In genomic region chr14:75648066-75648838, GRCh38 we compare ENCODE assay signal across 11 cellular contexts. TPM values are rescaled to one million over a fixed set of nuclear protein-coding genes. Genes with fewer than 3 reads are reported as not detected.
DNase-seq lines count a peak whose midpoint lies in the region; ATAC-seq, FAIRE-seq and TF ChIP-seq lines count a peak whose summit lies in the region.
"Had no signal": no experiment of that assay in that cellular context is flagged by ENCODE, and none has a peak within 500 bp of the region (broad histone marks: within the 10 kb centered on the region; RNA-seq: fewer than 3 reads in every experiment).

No MANE protein-coding gene starts in this region.

- FAIRE-seq in HepG2 (lab: Jason Lieb, UNC), result peak; percentile 99

- CTCF ChIA-PET in HepG2 (lab: Yijun Ruan, JAX; ENCODE audit: low intra/inter-chr PET ratio, low total read pairs), result no interaction called here

- TF ChIP-seq RAD21 in HepG2 (CRISPR knock-in tag; IDR thresholded peaks at IDR 0.05), result peak; percentile 40

- H3K79me2 ChIP-seq in HepG2 (ENCODE audit: insufficient read depth, low read length), result no peaks in the 10 kb centered on the region

- 16% methylated on average over 7 of the region's 9 CpGs for WGBS in HepG2 (ENCODE audit: low lambda C conversion rate)
- WGBS in aorta, 2 donors, result 26 to 33% methylated on average over 9 of the region's 9 CpGs
- WGBS in suprapubic skin, result 75% methylated on average over 6 of the region's 9 CpGs

- H3K4me1 ChIP-seq in HepG2 (ENCODE audit: insufficient read depth, low read length), result peaks cover 99% of the 10 kb centered on the region
- H3K4me1 ChIP-seq in aorta (ENCODE audit: control insufficient read depth in 1 of 2, insufficient read depth in 2 of 2, low read length in 2 of 2), result no peaks in the 10 kb centered on the region
- no peaks in the 10 kb centered on the region for H3K4me1 ChIP-seq in suprapubic skin

- TF ChIP-seq EP300 in HepG2 (IDR thresholded peaks at IDR 0.05; ENCODE audit: low read depth in 2 of 2, low read length in 2 of 2) (peak; percentile 93 to 97; a peak in 3 of 4 replicates), HepG2 (CRISPR knock-in tag; IDR thresholded peaks at IDR 0.05; ENCODE audit: borderline replicate concordance) (peak; percentile 98), suprapubic skin (IDR thresholded peaks at IDR 0.05) (no peak)

- no TSS peak for BruUV-seq in HepG2 (replicated peaks; lab: Mats Ljungman, UMichigan)

- TF ChIP-seq CTCF in HepG2 (CRISPR knock-in tag; IDR thresholded peaks at IDR 0.05) (peak; percentile 33), suprapubic skin (IDR thresholded peaks at IDR 0.05) (no peak)

- no peak overlapping the region; a peak in 1 of 6 replicates for H3K4me3 ChIP-seq in HepG2 (replicated peaks in 1 of 3; ENCODE audit: insufficient read depth in 1 of 3, low read depth in 2 of 3, low read length in 3 of 3)
- no peak overlapping the region for H3K4me3 ChIP-seq in aorta (ENCODE audit: low read length in 2 of 2)
- no peak overlapping the region for H3K4me3 ChIP-seq in suprapubic skin
- H3K4me3 ChIP-seq: BLaER1 treated with 17β-estradiol and CSF1 and Interleukin-3, amounts not matched to agents 10 nM and 100 nM had no signal

- H3K9ac ChIP-seq in HepG2 (ENCODE audit: insufficient read depth, low read depth, low read length), result peak overlapping the region; percentile 70
- H3K9ac ChIP-seq: BLaER1 treated with 17β-estradiol and CSF1 and Interleukin-3, amounts not matched to agents 10 nM and 100 nM had no signal

- no peaks in the 10 kb centered on the region for H4K20me1 ChIP-seq in HepG2 (ENCODE audit: insufficient read depth, low read length)
- H4K20me1 ChIP-seq: BLaER1 treated with 17β-estradiol and CSF1 and Interleukin-3, amounts not matched to agents 10 nM and 100 nM had no signal

- H3K27me3 Mint-ChIP-seq in activated naive CD8-positive, alpha-beta T cell treated with anti-CD3 and anti-CD28 coated beads, Interleukin-2, amount 10 ng/mL, durations not matched to agents 7 days and 5 days, result no peaks in the 10 kb centered on the region
- H3K27me3 Mint-ChIP-seq in activated naive CD8-positive, alpha-beta T cell treated with anti-CD3 and anti-CD28 coated beads for 36 hours, result no peaks in the 10 kb centered on the region
- no peaks in the 10 kb centered on the region for H3K27me3 Mint-ChIP-seq in activated T-cell treated with anti-CD3 and anti-CD28 coated beads, Interleukin-2, amount 50 U/mL, for 72 hours (ENCODE audit: low read depth)

- H3K9me3 Mint-ChIP-seq in activated naive CD8-positive, alpha-beta T cell treated with anti-CD3 and anti-CD28 coated beads, Interleukin-2, amount 10 ng/mL, durations not matched to agents 7 days and 5 days, result no peaks in the 10 kb centered on the region
- H3K9me3 Mint-ChIP-seq in activated naive CD8-positive, alpha-beta T cell treated with anti-CD3 and anti-CD28 coated beads for 36 hours, result no peaks in the 10 kb centered on the region
- H3K9me3 Mint-ChIP-seq in activated T-cell treated with anti-CD3 and anti-CD28 coated beads, Interleukin-2, amount 50 U/mL, for 72 hours, result no peaks in the 10 kb centered on the region

- POLR2A ChIA-PET in activated naive CD8-positive, alpha-beta T cell treated with anti-CD3 and anti-CD28 coated beads, Interleukin-2, amount 10 ng/mL, durations not matched to agents 7 days and 5 days (lab: Charles Lee), result no interaction called here
- POLR2A ChIA-PET in HepG2 (lab: Yijun Ruan, JAX), result interaction anchor here (0.6 to 7.5 kb wide), 4 partner anchors 13 to 675 kb away, joined by 3 to 127 read pairs (median 31); partner anchors contain the start of genes ERG28, FLVCR2 and TTLL5

- in situ Hi-C loops in HepG2 (cut with HindIII; ENCODE audit: extremely low pct_ligation_motif_present, low pct_unique_long_range_greater_than_20kb), result no loop called here

- H3K27me3 ChIP-seq in HepG2 (ENCODE audit: control insufficient read depth in 1 of 2, insufficient read depth in 2 of 2, low read length in 2 of 2), result no peaks in the 10 kb centered on the region
- H3K27me3 ChIP-seq in aorta (ENCODE audit: control insufficient read depth in 1 of 2, insufficient read depth in 2 of 2, low read length in 1 of 2), result no peaks in the 10 kb centered on the region
- no peaks in the 10 kb centered on the region for H3K27me3 ChIP-seq in suprapubic skin
- H3K27me3 ChIP-seq: BLaER1 treated with 17β-estradiol and CSF1 and Interleukin-3, amounts not matched to agents 10 nM and 100 nM had no signal

- H3K27ac ChIP-seq in HepG2 (ENCODE audit: extremely low read length, insufficient read depth, low read length) (peak overlapping the region; percentile 97), aorta (ENCODE audit: low read depth in 1 of 2, low read length in 2 of 2) (no peak overlapping the region), suprapubic skin (no peak overlapping the region)
- H3K27ac ChIP-seq: BLaER1 treated with 17β-estradiol and CSF1 and Interleukin-3, amounts not matched to agents 10 nM and 100 nM had no signal

- no peak overlapping the region for H2AFZ ChIP-seq in HepG2 (ENCODE audit: low read length)

- no peak for ATAC-seq in activated naive CD8-positive, alpha-beta T cell treated with anti-CD3 and anti-CD28 coated beads, Interleukin-2, amount 10 ng/mL, durations not matched to agents 7 days and 5 days (ENCODE audit: low read depth)
- peak; percentile 92 for ATAC-seq in HepG2
- peak; percentile 40 for ATAC-seq in aorta (ENCODE audit: low FRiP score)
- no peak for ATAC-seq in activated T-cell treated with anti-CD3 and anti-CD28 coated beads, Interleukin-2, amount 50 U/mL, for 72 hours (replicated peaks in 1 of 2)

- H3K4me2 ChIP-seq in HepG2 (ENCODE audit: low read depth, low read length), result peak overlapping the region; percentile 67
- H3K4me2 ChIP-seq: BLaER1 treated with 17β-estradiol and CSF1 and Interleukin-3, amounts not matched to agents 10 nM and 100 nM had no signal

- H3K4me3 Mint-ChIP-seq in activated naive CD8-positive, alpha-beta T cell treated with anti-CD3 and anti-CD28 coated beads, Interleukin-2, amount 10 ng/mL, durations not matched to agents 7 days and 5 days, result no peak overlapping the region
- H3K4me3 Mint-ChIP-seq in activated naive CD8-positive, alpha-beta T cell treated with anti-CD3 and anti-CD28 coated beads for 36 hours, result no peak overlapping the region
- no peak overlapping the region for H3K4me3 Mint-ChIP-seq in activated T-cell treated with anti-CD3 and anti-CD28 coated beads, Interleukin-2, amount 50 U/mL, for 72 hours

- peak overlapping the region; percentile 9 for H3K27ac Mint-ChIP-seq in activated naive CD8-positive, alpha-beta T cell treated with anti-CD3 and anti-CD28 coated beads, Interleukin-2, amount 10 ng/mL, durations not matched to agents 7 days and 5 days
- H3K27ac Mint-ChIP-seq in activated naive CD8-positive, alpha-beta T cell treated with anti-CD3 and anti-CD28 coated beads for 36 hours, result no peak overlapping the region
- no peak overlapping the region for H3K27ac Mint-ChIP-seq in activated T-cell treated with anti-CD3 and anti-CD28 coated beads, Interleukin-2, amount 50 U/mL, for 72 hours

- no peak for DNase-seq in activated naive CD8-positive, alpha-beta T cell treated with anti-CD3 and anti-CD28 coated beads, Interleukin-2, amount 10 ng/mL, durations not matched to agents 7 days and 5 days
- DNase-seq in activated naive CD8-positive, alpha-beta T cell treated with anti-CD3 and anti-CD28 coated beads for 36 hours, result no peak
- DNase-seq in brain pericyte (ENCODE audit: low read depth, low spot score) (peak; percentile 93), HepG2 (ENCODE audit: low spot score) (peak; percentile 98), aorta (no peak), suprapubic skin (ENCODE audit: low spot score in 2 of 2) (no peak)
- DNase-seq in activated T-cell treated with anti-CD3 and anti-CD28 coated beads, Interleukin-2, amount 50 U/mL, for 72 hours, result no peak
- DNase-seq in activated CD4-positive, CD25-positive, alpha-beta regulatory T cell (lab: John Stamatoyannopoulos, UW), result no peak
- DNase-seq: activated effector memory CD4-positive, alpha-beta T cell treated with Interleukin-2 at 50 U/mL for 16 hours; NCI-H2081 treated with DMSO at 0.1 percent for 48 hours had no signal

- intact Hi-C loops in HepG2 (cut with micrococcal nuclease; ENCODE audit: unreplicated experiment), result loop anchor here (2.0 kb wide), 2 partner anchors 21 to 129 kb away; no protein-coding TSS in a partner anchor
- intact Hi-C loops in aorta (cut with DNase I), result no loop called here

- no peaks in the 10 kb centered on the region for H3K9me3 ChIP-seq in HepG2 (ENCODE audit: low read length)
- H3K9me3 ChIP-seq in aorta (ENCODE audit: control insufficient read depth, low read length), result no peaks in the 10 kb centered on the region
- H3K9me3 ChIP-seq in suprapubic skin, result no peaks in the 10 kb centered on the region
- H3K9me3 ChIP-seq: BLaER1 treated with 17β-estradiol and CSF1 and Interleukin-3, amounts not matched to agents 10 nM and 100 nM had no signal

- no peaks in the 10 kb centered on the region for H3K4me1 Mint-ChIP-seq in activated naive CD8-positive, alpha-beta T cell treated with anti-CD3 and anti-CD28 coated beads, Interleukin-2, amount 10 ng/mL, durations not matched to agents 7 days and 5 days
- no peaks in the 10 kb centered on the region for H3K4me1 Mint-ChIP-seq in activated naive CD8-positive, alpha-beta T cell treated with anti-CD3 and anti-CD28 coated beads for 36 hours
- peaks cover 2% of the 10 kb centered on the region for H3K4me1 Mint-ChIP-seq in activated T-cell treated with anti-CD3 and anti-CD28 coated beads, Interleukin-2, amount 50 U/mL, for 72 hours (ENCODE audit: low read depth)

- H3K36me3 Mint-ChIP-seq in activated naive CD8-positive, alpha-beta T cell treated with anti-CD3 and anti-CD28 coated beads, Interleukin-2, amount 10 ng/mL, durations not matched to agents 7 days and 5 days, result peaks cover 19% of the 10 kb centered on the region
- peaks cover 15% of the 10 kb centered on the region for H3K36me3 Mint-ChIP-seq in activated naive CD8-positive, alpha-beta T cell treated with anti-CD3 and anti-CD28 coated beads for 36 hours
- peaks cover 11 to 13% of the 10 kb centered on the region in 2 donors for H3K36me3 Mint-ChIP-seq in activated T-cell treated with anti-CD3 and anti-CD28 coated beads, Interleukin-2, amount 50 U/mL, for 72 hours (ENCODE audit: insufficient read depth in 2 of 2)

- TF ChIP-seq POLR2A in HepG2 (IDR thresholded peaks at IDR 0.05; ENCODE audit: insufficient read depth in 1 of 2, low read depth in 2 of 2, low read length in 2 of 2) (peak; percentile 53 to 62), suprapubic skin (IDR thresholded peaks at IDR 0.05) (no peak)

- peaks cover 0 to 9% of the 10 kb centered on the region in 2 experiments; a peak in 2 of 5 replicates for H3K36me3 ChIP-seq in HepG2 (replicated peaks in 1 of 2; ENCODE audit: control insufficient read depth in 1 of 2, insufficient read depth in 2 of 2, low read length in 2 of 2)
- H3K36me3 ChIP-seq in aorta (ENCODE audit: control insufficient read depth in 1 of 2, insufficient read depth in 2 of 2, low read length in 1 of 2), result peaks cover 4 to 8% of the 10 kb centered on the region in 2 donors
- peaks cover 60% of the 10 kb centered on the region for H3K36me3 ChIP-seq in suprapubic skin

RNA-seq across cellular contexts. Expression of gene ERG28, which starts 12.4 kb away (rescaled TPM):
- 10 to 100 TPM; 16.0 to 16.5 TPM for total RNA-seq in activated naive CD8-positive, alpha-beta T cell treated with anti-CD3 and anti-CD28 coated beads, Interleukin-2, amount 10 ng/mL, durations not matched to agents 7 days and 5 days
- total RNA-seq in activated naive CD8-positive, alpha-beta T cell treated with anti-CD3 and anti-CD28 coated beads for 36 hours, result 10 to 100 TPM; 13.9 to 15.0 TPM
- 21.5 and 27.3 TPM in 2 replicates for total RNA-seq in HepG2 (2016; rRNA removed; fragmentation: Illumina TruSeq; extraction: Trizol)
- 16.0 and 22.3 TPM in 2 replicates for total RNA-seq in HepG2 (2016; cell fraction: cytosol; rRNA removed; fragmentation: Illumina TruSeq; extraction: Trizol; ENCODE audit: low read depth)
- 21.0 and 26.7 TPM in 2 replicates for total RNA-seq in HepG2 (2016; cell fraction: insoluble cytoplasmic fraction; rRNA removed; fragmentation: Illumina TruSeq; extraction: Trizol)
- 22.9 and 30.8 TPM in 2 replicates for total RNA-seq in HepG2 (2016; cell fraction: membrane; rRNA removed; fragmentation: Illumina TruSeq; extraction: Trizol)
- total RNA-seq in HepG2 (2016; cell fraction: nucleus; rRNA removed; fragmentation: Illumina TruSeq; extraction: Trizol), result 20.8 and 22.6 TPM in 2 replicates
- 32.3 and 34.7 TPM in 2 replicates for polyA plus RNA-seq in HepG2 (2011; rRNA removed)
- 26.1 and 37.7 TPM in 2 replicates for polyA plus RNA-seq in HepG2 (2011; cell fraction: cytosol; rRNA removed)
- polyA plus RNA-seq in HepG2 (2011; cell fraction: nucleus; rRNA removed), result 5.1 and 9.0 TPM in 2 replicates
- 25.0 and 31.3 TPM in 2 replicates for polyA plus RNA-seq in HepG2 (2012)
- 30.9 and 48.9 TPM in 2 replicates for polyA plus RNA-seq in HepG2 (2016; cell fraction: cytosol; fragmentation: Illumina TruSeq; extraction: Trizol; ENCODE audit: low read depth)
- polyA plus RNA-seq in HepG2 (2016; cell fraction: insoluble cytoplasmic fraction; fragmentation: Illumina TruSeq; extraction: Trizol; ENCODE audit: low read depth), result 45.2 and 45.6 TPM in 2 replicates
- 42.1 and 53.5 TPM in 2 replicates for polyA plus RNA-seq in HepG2 (2016; cell fraction: membrane; fragmentation: Illumina TruSeq; extraction: Trizol; ENCODE audit: low read depth)
- 59.5 and 64.5 TPM in 2 replicates for polyA plus RNA-seq in HepG2 (2016; cell fraction: nucleus; fragmentation: Illumina TruSeq; extraction: Trizol; ENCODE audit: insufficient read depth, low read depth)
- polyA minus RNA-seq in HepG2 (2011; rRNA and poly(A)+ RNA removed; ENCODE audit: low replicate concordance), result 20.1 and 27.6 TPM in 2 replicates
- 7.5 and 9.6 TPM in 2 replicates for polyA minus RNA-seq in HepG2 (2011; cell fraction: cytosol; rRNA and poly(A)+ RNA removed)
- 7.2 and 9.6 TPM in 2 replicates for polyA minus RNA-seq in HepG2 (2011; cell fraction: nucleus; rRNA and poly(A)+ RNA removed)
- total RNA-seq in aorta, result 10 to 100 TPM; 10.4 to 11.5 TPM
- polyA plus RNA-seq in aorta, result 10 to 100 TPM; 10.9 to 11.9 TPM
- total RNA-seq in activated T-cell treated with anti-CD3 and anti-CD28 coated beads, Interleukin-2, amount 50 U/mL, for 72 hours, result 10 to 100 TPM; 14.5 to 15.5 TPM
- 10 to 100 TPM; 10.2 to 18.3 (median 15.3) TPM for total RNA-seq in suprapubic skin

RNA-seq across cellular contexts. Expression of gene TTLL5, which starts 12.8 kb away (rescaled TPM):
- 10 to 100 TPM; 31.8 to 32.7 TPM for total RNA-seq in activated naive CD8-positive, alpha-beta T cell treated with anti-CD3 and anti-CD28 coated beads, Interleukin-2, amount 10 ng/mL, durations not matched to agents 7 days and 5 days
- 10 to 100 TPM; 26.9 to 30.5 TPM for total RNA-seq in activated naive CD8-positive, alpha-beta T cell treated with anti-CD3 and anti-CD28 coated beads for 36 hours
- total RNA-seq in HepG2 (2016; rRNA removed; fragmentation: Illumina TruSeq; extraction: Trizol) (18.8 and 22.0 TPM in 2 replicates), aorta (10 to 100 TPM; 27.5 to 40.8 TPM), suprapubic skin (10 to 100 TPM; 24.4 to 56.4 (median 34.8) TPM)
- 11.0 and 13.0 TPM in 2 replicates for total RNA-seq in HepG2 (2016; cell fraction: cytosol; rRNA removed; fragmentation: Illumina TruSeq; extraction: Trizol; ENCODE audit: low read depth)
- 18.4 and 19.9 TPM in 2 replicates for total RNA-seq in HepG2 (2016; cell fraction: insoluble cytoplasmic fraction; rRNA removed; fragmentation: Illumina TruSeq; extraction: Trizol)
- total RNA-seq in HepG2 (2016; cell fraction: membrane; rRNA removed; fragmentation: Illumina TruSeq; extraction: Trizol), result 15.7 and 19.1 TPM in 2 replicates
- 48.7 and 50.9 TPM in 2 replicates for total RNA-seq in HepG2 (2016; cell fraction: nucleus; rRNA removed; fragmentation: Illumina TruSeq; extraction: Trizol)
- polyA plus RNA-seq in HepG2 (2011; rRNA removed) (9.5 and 11.8 TPM in 2 replicates), aorta (10 to 100 TPM in 1 of 2 donors, 1 to 10 TPM in 1; 7.7 to 18.2 TPM)
- 7.3 and 8.3 TPM in 2 replicates for polyA plus RNA-seq in HepG2 (2011; cell fraction: cytosol; rRNA removed)
- 11.3 and 11.7 TPM in 2 replicates for polyA plus RNA-seq in HepG2 (2011; cell fraction: nucleus; rRNA removed)
- polyA plus RNA-seq in HepG2 (2012), result 10.1 and 11.0 TPM in 2 replicates
- polyA plus RNA-seq in HepG2 (2016; cell fraction: cytosol; fragmentation: Illumina TruSeq; extraction: Trizol; ENCODE audit: low read depth), result 5.1 and 5.9 TPM in 2 replicates
- 23.6 and 26.9 TPM in 2 replicates for polyA plus RNA-seq in HepG2 (2016; cell fraction: insoluble cytoplasmic fraction; fragmentation: Illumina TruSeq; extraction: Trizol; ENCODE audit: low read depth)
- polyA plus RNA-seq in HepG2 (2016; cell fraction: membrane; fragmentation: Illumina TruSeq; extraction: Trizol; ENCODE audit: low read depth), result 15.3 and 15.6 TPM in 2 replicates
- polyA plus RNA-seq in HepG2 (2016; cell fraction: nucleus; fragmentation: Illumina TruSeq; extraction: Trizol; ENCODE audit: insufficient read depth, low read depth), result 18.3 and 22.1 TPM in 2 replicates
- 29.7 and 74.9 TPM in 2 replicates for polyA minus RNA-seq in HepG2 (2011; rRNA and poly(A)+ RNA removed; ENCODE audit: low replicate concordance)
- polyA minus RNA-seq in HepG2 (2011; cell fraction: cytosol; rRNA and poly(A)+ RNA removed), result 13.5 and 18.4 TPM in 2 replicates
- 88.6 and 109 TPM in 2 replicates for polyA minus RNA-seq in HepG2 (2011; cell fraction: nucleus; rRNA and poly(A)+ RNA removed)
- 10 to 100 TPM; 14.6 to 15.3 TPM for total RNA-seq in activated T-cell treated with anti-CD3 and anti-CD28 coated beads, Interleukin-2, amount 50 U/mL, for 72 hours

Comparison
In these comparisons a context has a peak if more than half of its experiments do, and no peak if none do; other contexts are left out.
1. ATAC-seq: peak in HepG2 (single experiment) and aorta (single experiment); none in activated naive CD8-positive, alpha-beta T cell treated with anti-CD3 and anti-CD28 coated beads, Interleukin-2, amount 10 ng/mL, durations not matched to agents 7 days and 5 days (single experiment) and activated T-cell treated with anti-CD3 and anti-CD28 coated beads, Interleukin-2, amount 50 U/mL, for 72 hours (0 of 2).
2. DNase-seq: peak in brain pericyte (single experiment) and HepG2 (single experiment); none in activated naive CD8-positive, alpha-beta T cell treated with anti-CD3 and anti-CD28 coated beads, Interleukin-2, amount 10 ng/mL, durations not matched to agents 7 days and 5 days (single experiment), activated naive CD8-positive, alpha-beta T cell treated with anti-CD3 and anti-CD28 coated beads for 36 hours (single experiment), aorta (0 of 2), activated T-cell treated with anti-CD3 and anti-CD28 coated beads, Interleukin-2, amount 50 U/mL, for 72 hours (0 of 2), suprapubic skin (0 of 2) and activated CD4-positive, CD25-positive, alpha-beta regulatory T cell (0 of 4).
3. POLR2A ChIP-seq: peak in HepG2 (2 of 2); none in suprapubic skin (0 of 2).